25 cellular contexts compared by ENCODE assay signal in the genomic region with DNA sequence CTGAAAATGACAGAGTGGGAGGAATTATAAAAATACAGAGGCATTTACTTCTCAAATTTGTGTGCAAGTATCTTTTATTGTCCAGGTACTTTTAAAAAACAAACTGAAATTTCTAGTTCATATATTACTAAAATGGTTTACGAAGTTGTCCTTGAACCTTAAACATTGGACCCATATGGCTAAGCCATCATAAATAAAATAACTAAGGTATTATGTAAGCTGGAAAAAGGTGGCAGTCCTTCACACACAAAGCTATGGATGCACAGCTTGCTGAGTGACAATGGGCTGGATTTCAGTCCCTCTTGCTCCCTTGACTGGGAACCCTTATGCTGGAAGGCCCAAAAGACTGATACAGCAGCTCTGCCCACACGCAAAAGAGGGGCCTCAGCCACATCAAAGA.
"Had no signal": no experiment of that assay in that cellular context is flagged by ENCODE, and none has a peak within 500 bp of the region (broad histone marks: within the 10 kb centered on the region; RNA-seq: fewer than 3 reads in every experiment).

No MANE protein-coding gene starts in this region.

- H3K27me3 ChIP-seq: brain microvascular endothelial cell, esophagus muscularis mucosa, foreskin keratinocyte, heart right ventricle, upper lobe of left lung had no signal

- H3K36me3 ChIP-seq: brain microvascular endothelial cell, esophagus muscularis mucosa, heart right ventricle, left ventricle myocardium inferior, thoracic aorta, upper lobe of left lung, WERI-Rb-1 had no signal

- H3K4me1 ChIP-seq: upper lobe of left lung had no signal

- H3K27ac ChIP-seq: brain microvascular endothelial cell, coronary artery, esophagus muscularis mucosa, foreskin keratinocyte, thoracic aorta, upper lobe of left lung, WERI-Rb-1 had no signal

- FAIRE-seq: astrocyte, TTC549 had no signal

- H3K9me3 ChIP-seq: esophagus muscularis mucosa, heart right ventricle, left ventricle myocardium inferior, mucosa of descending colon, thoracic aorta, upper lobe of left lung had no signal

- DNase-seq: activated CD4-positive, alpha-beta T cell treated with anti-CD3 and anti-CD28 coated beads for 48 hours; activated CD4-positive, alpha-beta T cell treated with anti-CD3 and anti-CD28 coated beads, Interleukin-2, amount 50 U/mL, for 48 hours; activated CD8-positive, alpha-beta memory T cell treated with anti-CD3 and anti-CD28 coated beads for 24 hours; activated effector memory CD4-positive, alpha-beta T cell treated with anti-CD3 and anti-CD28 coated beads, Interleukin-2, amount 50 U/mL, for 16 hours; activated naive CD4-positive, alpha-beta T cell treated with anti-CD3 and anti-CD28 coated beads for 36 hours; activated naive CD8-positive, alpha-beta T cell treated with anti-CD3 and anti-CD28 coated beads for 36 hours; amniotic stem cell; brain microvascular endothelial cell; foreskin keratinocyte; heart right ventricle; left ventricle myocardium inferior; mesendoderm; stimulated activated CD4-positive, alpha-beta T cell treated with anti-CD3 and anti-CD28 coated beads, Interleukin-1b, Interleukin-23, amount 100 ng/mL, for 48 hours; stimulated activated naive B cell treated with anti-CD40 and anti-IgM and Interleukin-4, amounts not matched to agents 10 μg/mL and 1 μg/mL and 100 μg/mL, for 72 hours; T-helper 9 cell; upper lobe of left lung; WERI-Rb-1 had no signal

- H3K4me3 ChIP-seq: coronary artery, esophagus muscularis mucosa, heart right ventricle, left ventricle myocardium inferior, lung, mucosa of descending colon, smooth muscle cell, thoracic aorta, upper lobe of left lung had no signal
